ENCODE assay signal across 5 cellular contexts in the genomic region with DNA sequence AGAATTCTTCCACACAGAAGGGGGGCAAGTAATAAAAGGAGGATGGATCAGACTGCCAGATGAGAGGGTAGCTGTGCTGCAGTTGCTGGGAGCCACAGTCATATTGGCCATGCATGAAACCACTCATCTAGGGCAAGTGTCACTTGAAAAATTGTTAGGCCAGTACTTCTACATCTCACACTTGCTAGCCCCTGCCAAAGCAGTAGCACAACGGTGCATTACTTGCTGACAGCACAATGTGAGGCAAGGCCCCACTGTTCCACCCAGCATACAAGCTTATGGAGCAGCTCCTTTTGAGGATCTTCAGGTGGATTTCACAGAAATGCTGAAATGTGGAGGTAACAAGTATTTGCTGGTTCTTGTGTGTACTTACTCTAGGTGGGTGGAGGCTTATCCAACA. TPM values are rescaled to one million over a fixed set of nuclear protein-coding genes. Genes with fewer than 3 reads are reported as not detected.
A peak's percentile ranks its signal among the peaks of the same experiment; 100 is the strongest.
DNase-seq lines count a peak whose midpoint lies in the region; ATAC-seq, FAIRE-seq and TF ChIP-seq lines count a peak whose summit lies in the region.
"Not testable (repeated sequence)": the region's sequence is repeated elsewhere in the genome, so short reads cannot be mapped to it uniquely, and the experiment has no call there.

No MANE protein-coding gene starts in this region.

- H3K4me1 ChIP-seq in left lung, thyroid gland, upper lobe of right lung: not testable (repeated sequence)

- WGBS in thyroid gland, 2 donors = 14 to 29% methylated on average over 1 of the region's 1 CpG

- not testable (repeated sequence) for H3K36me3 ChIP-seq in bronchial epithelial cell (ENCODE audit: control insufficient read depth, insufficient read depth, low read length); left lung; thyroid gland; upper lobe of right lung

- not testable (repeated sequence) for H3K27me3 ChIP-seq in bronchial epithelial cell (ENCODE audit: control insufficient read depth, insufficient read depth, low read length); left lung; thyroid gland; upper lobe of right lung

- FAIRE-seq in bronchial epithelial cell (lab: Jason Lieb, UNC) = peak; percentile 64
- peak; percentile 48 for FAIRE-seq in urothelium cell line (lab: Jason Lieb, UNC)

- TF ChIP-seq CTCF in bronchial epithelial cell (IDR thresholded peaks at IDR 0.05; ENCODE audit: insufficient read depth, low read length, severe bottlenecking); left lung (IDR thresholded peaks at IDR 0.05); thyroid gland (IDR thresholded peaks at IDR 0.05); upper lobe of right lung (IDR thresholded peaks at IDR 0.05): not testable (repeated sequence)

- not testable (repeated sequence) for DNase-seq in bronchial epithelial cell (ENCODE audit: low read depth); left lung; upper lobe of right lung; urothelium cell line (ENCODE audit: low spot score)
- DNase-seq in thyroid gland = peak; percentile 56 to 62

- TF ChIP-seq POLR2A in thyroid gland (IDR thresholded peaks at IDR 0.05) = not testable (repeated sequence)

- intact Hi-C loops in left lung (cut with DNase I); thyroid gland (cut with DNase I); upper lobe of right lung (cut with DNase I): not testable (repeated sequence)

- H3K9me3 ChIP-seq in left lung, thyroid gland, upper lobe of right lung: not testable (repeated sequence)

- not testable (repeated sequence) for H3K4me3 ChIP-seq in bronchial epithelial cell (ENCODE audit: low read depth, low read length); left lung; thyroid gland (replicated peaks in 1 of 3); upper lobe of right lung

- H3K27ac ChIP-seq in left lung, thyroid gland, upper lobe of right lung: not testable (repeated sequence)

- ATAC-seq in left lung = peak; percentile 64
- ATAC-seq in upper lobe of right lung = peak; percentile 40

RNA-seq across cellular contexts. Expression of a gene that starts 25.8 kb away (rescaled TPM):
- total RNA-seq in bronchial epithelial cell = 415 and 431 TPM in 2 replicates
- total RNA-seq in left lung = 100 to 1,000 TPM; 130 to 151 TPM
- 100 to 1,000 TPM; 165 to 251 (median 202) TPM for total RNA-seq in thyroid gland
- total RNA-seq in upper lobe of right lung = 117 TPM
